In genomic region chr3:38479431-38480092, GRCh38 we compare ENCODE assay signal across 8 cellular contexts. TPM values are rescaled to one million over a fixed set of nuclear protein-coding genes. Genes with fewer than 3 reads are reported as not detected.
DNase-seq lines count a peak whose midpoint lies in the region; ATAC-seq, FAIRE-seq and TF ChIP-seq lines count a peak whose summit lies in the region.

No MANE protein-coding gene starts in this region.

- H3K4me2 ChIP-seq in GM23248 (ENCODE audit: unreplicated experiment): no peak overlapping the region
- H3K4me2 ChIP-seq in endothelial cell of umbilical vein (ENCODE audit: insufficient read depth, low read length): no peak overlapping the region

- TF ChIP-seq CTCF in endothelial cell of umbilical vein (IDR thresholded peaks at IDR 0.05; ENCODE audit: extremely low read depth in 1 of 2, insufficient read depth in 1 of 2, low read depth in 1 of 2, low read length in 2 of 2): peak; percentile 77 to 84
- peak; percentile 45 for TF ChIP-seq CTCF in mesothelial cell of epicardium (IDR thresholded peaks at IDR 0.05; ENCODE audit: unreplicated experiment)
- peak; percentile 72 to 86 (median 77) for TF ChIP-seq CTCF in thyroid gland (IDR thresholded peaks at IDR 0.05)

- WGBS in GM23248 (ENCODE audit: low coverage in 1 of 2, low lambda C conversion rate in 2 of 2, missing lambda C conversion rate in 2 of 2), 2 experiments: 61 to 62% methylated on average over 10 of the region's 10 CpGs
- WGBS in thyroid gland, 2 donors: 76 to 80% methylated on average over 10 of the region's 10 CpGs

- TF ChIP-seq POLR2A in endothelial cell of umbilical vein (IDR thresholded peaks at IDR 0.05; ENCODE audit: low read depth, low read length): no peak
- TF ChIP-seq POLR2A in thyroid gland (IDR thresholded peaks at IDR 0.05): no peak

- H3K27ac Mint-ChIP-seq in mesothelial cell of epicardium: no peak overlapping the region

- no peaks in the 10 kb centered on the region for H3K9me1 ChIP-seq in endothelial cell of umbilical vein (replicated peaks; ENCODE audit: control insufficient read depth, extremely low read depth, insufficient read depth, low read length)

- H3F3A ChIP-seq in GM23248 (ENCODE audit: insufficient read depth): no peaks in the 10 kb centered on the region

- H3K9me2 ChIP-seq in GM23248 (ENCODE audit: insufficient read depth): no peaks in the 10 kb centered on the region

- intact Hi-C loops in endothelial cell of umbilical vein (cut with micrococcal nuclease): loop anchor here (1.0 to 5.0 kb wide), 4 partner anchors 24 to 361 kb away; partner anchors contain the start of genes ACAA1, MYD88 and XYLB
- intact Hi-C loops in thyroid gland (cut with DNase I): loop anchor here (2.0 to 10.0 kb wide), 2 partner anchors 135 to 355 kb away; no protein-coding TSS in a partner anchor

- no peaks in the 10 kb centered on the region for H3K9me3 ChIP-seq in GM23248 (ENCODE audit: low read depth)
- H3K9me3 ChIP-seq in endothelial cell of umbilical vein (replicated peaks; ENCODE audit: control insufficient read depth, insufficient read depth, low read length): no peaks in the 10 kb centered on the region
- H3K9me3 ChIP-seq in thyroid gland: no peaks in the 10 kb centered on the region

- peaks cover 24% of the 10 kb centered on the region for H3K36me3 Mint-ChIP-seq in mesothelial cell of epicardium

- BruUV-seq in endothelial cell of umbilical vein (replicated peaks; lab: Mats Ljungman, UMichigan): no TSS peak

- FAIRE-seq in endothelial cell of umbilical vein (lab: Jason Lieb, UNC): peak; percentile 89

- H3K4me3 Mint-ChIP-seq in mesothelial cell of epicardium: no peak overlapping the region

- H3K79me2 ChIP-seq in GM23248 (ENCODE audit: insufficient read depth) (no peaks in the 10 kb centered on the region), endothelial cell of umbilical vein (ENCODE audit: control insufficient read depth, insufficient read depth, low read length) (no peaks in the 10 kb centered on the region)

- H2AFZ ChIP-seq in GM23248: no peak overlapping the region
- H2AFZ ChIP-seq in endothelial cell of umbilical vein (ENCODE audit: low read depth, low read length): no peak overlapping the region

- H3K27me3 Mint-ChIP-seq in mesothelial cell of epicardium (ENCODE audit: low read depth): no peaks in the 10 kb centered on the region

- H3K4me1 ChIP-seq in GM23248 (ENCODE audit: insufficient read depth) (no peaks in the 10 kb centered on the region), endothelial cell of umbilical vein (ENCODE audit: control insufficient read depth, extremely low read depth, insufficient read depth, low read length) (no peaks in the 10 kb centered on the region), thyroid gland (no peaks in the 10 kb centered on the region)

- H3K4me1 Mint-ChIP-seq in mesothelial cell of epicardium: peaks cover 2% of the 10 kb centered on the region

- ATAC-seq in GM21526 (IDR thresholded peaks at IDR 0.05; ENCODE audit: low FRiP score, unreplicated experiment): no peak

- H3K9ac ChIP-seq in GM23248 (no peak overlapping the region), endothelial cell of umbilical vein (replicated peaks; ENCODE audit: extremely low read depth, insufficient read depth, low read length) (no peak overlapping the region)

- H3K27ac ChIP-seq in GM23248 (no peak overlapping the region), endothelial cell of umbilical vein (ENCODE audit: insufficient read depth, low read depth, low read length) (no peak overlapping the region), thyroid gland (no peak overlapping the region)

- no peaks in the 10 kb centered on the region for H3K9me3 Mint-ChIP-seq in mesothelial cell of epicardium

- in situ Hi-C loops in GM23248 (cut with MboI): loop anchor here (10.0 to 25.0 kb wide), 2 partner anchors 135 to 367 kb away; partner anchors contain the start of gene XYLB

- H4K20me1 ChIP-seq in GM23248 (ENCODE audit: insufficient read depth) (no peaks in the 10 kb centered on the region), endothelial cell of umbilical vein (replicated peaks; ENCODE audit: control insufficient read depth, extremely low read depth, insufficient read depth, low read length) (no peaks in the 10 kb centered on the region)

- DNase-seq in ELF-1 (ENCODE audit: low read depth, low spot score) (peak; percentile 49), GM23248 (peak; percentile 79), NCI-H146 (lab: John Stamatoyannopoulos, UW) (peak; percentile 34), endothelial cell of umbilical vein (ENCODE audit: low read depth, low spot score) (peak; percentile 64), mesothelial cell of epicardium (ENCODE audit: low spot score in 2 of 2, unreplicated experiment in 2 of 2) (no peak), thyroid gland (peak; percentile 68 to 75)
- DNase-seq in activated CD4-positive, alpha-beta T cell treated with anti-CD3 and anti-CD28 coated beads, Interleukin-2, amount 50 U/mL, for 4 hours: peak; percentile 24 to 33

- dilution Hi-C loops in endothelial cell of umbilical vein (cut with MboI; ENCODE audit: extremely low pct_ligation_motif_present, low sequenced_read_pairs): no loop called here

- CTCF ChIA-PET in endothelial cell of umbilical vein (lab: Charles Lee): interaction anchor here (0.6 to 4.2 kb wide), 17 partner anchors 10 to 476 kb away, joined by 3 to 91 read pairs (median 4); partner anchors contain the start of genes ACVR2B, EXOG and XYLB

- no peak overlapping the region for H3K4me3 ChIP-seq in GM23248
- H3K4me3 ChIP-seq in endothelial cell of umbilical vein (replicated peaks in 1 of 3; ENCODE audit: insufficient read depth in 1 of 3, low read depth in 1 of 3, low read length in 3 of 3): no peak overlapping the region
- H3K4me3 ChIP-seq in thyroid gland (replicated peaks in 1 of 3): no peak overlapping the region

- no peaks in the 10 kb centered on the region for H3K27me3 ChIP-seq in GM23248 (replicated peaks; ENCODE audit: insufficient read depth)
- no peaks in the 10 kb centered on the region for H3K27me3 ChIP-seq in endothelial cell of umbilical vein (ENCODE audit: control insufficient read depth in 2 of 2, insufficient read depth in 2 of 2, low read length in 2 of 2)
- H3K27me3 ChIP-seq in thyroid gland: no peaks in the 10 kb centered on the region

- POLR2A ChIA-PET in endothelial cell of umbilical vein (lab: Charles Lee): no interaction called here

- H3K36me3 ChIP-seq in GM23248 (ENCODE audit: low read depth) (0 out of 2 replicates have a peak, but pooled peaks cover 3% of the 10 kb centered on the region), endothelial cell of umbilical vein (ENCODE audit: control insufficient read depth in 2 of 2, extremely low read depth in 1 of 2, insufficient read depth in 2 of 2, low read length in 2 of 2) (peaks cover 3 to 17% of the 10 kb centered on the region in 2 experiments), thyroid gland (peaks cover 13 to 30% of the 10 kb centered on the region in 2 donors)

TF ChIP-seq in endothelial cell of umbilical vein, 7 proteins besides CTCF, POLR2A, EP300 and RAD21:
- TF ChIP-seq FOS (IDR thresholded peaks at IDR 0.05; ENCODE audit: borderline replicate concordance, insufficient read depth, low read length) (no peak), GATA2 (IDR thresholded peaks at IDR 0.05; ENCODE audit: insufficient read depth, insufficient read length, low read depth, low read length) (no peak), MYC (IDR thresholded peaks at IDR 0.05; ENCODE audit: low read depth, low read length) (no peak), EZH2 (IDR thresholded peaks at IDR 0.05; ENCODE audit: borderline replicate concordance, low read depth, low read length, severe bottlenecking) (no peak), JUN (IDR thresholded peaks at IDR 0.05; ENCODE audit: borderline replicate concordance, insufficient read depth, insufficient read length, low read depth) (no peak), POLR2AphosphoS5 (IDR thresholded peaks at IDR 0.05; ENCODE audit: insufficient read depth, low read depth, low read length) (no peak)
- TF ChIP-seq, protein P1, sequence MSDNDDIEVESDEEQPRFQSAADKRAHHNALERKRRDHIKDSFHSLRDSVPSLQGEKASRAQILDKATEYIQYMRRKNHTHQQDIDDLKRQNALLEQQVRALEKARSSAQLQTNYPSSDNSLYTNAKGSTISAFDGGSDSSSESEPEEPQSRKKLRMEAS (IDR thresholded peaks at IDR 0.05; ENCODE audit: insufficient read depth, insufficient read length): no peak

RNA-seq across cellular contexts. Expression of gene EXOG, which starts 16.6 kb away (rescaled TPM):
- 6.4 and 8.6 TPM in 2 replicates for total RNA-seq in GM23248 (2014; rRNA removed; shearing (Covaris generic))
- polyA plus RNA-seq in GM23248 (2016; fragmentation: Nextera tagmentation; extraction: Ambion mirVana) (8.2 and 9.0 TPM in 2 replicates), endothelial cell of umbilical vein (8.5 and 10.8 TPM in 2 replicates)
- total RNA-seq in endothelial cell of umbilical vein (21.8 and 21.9 TPM in 2 replicates), mesothelial cell of epicardium (17.4 to 19.5 TPM (median 18.6 TPM) in 3 replicates), thyroid gland (10 to 100 TPM in 3 of 4 donors, 1 to 10 TPM in 1; 7.6 to 17.6 (median 14.1) TPM)
- 8.4 and 10.2 TPM in 2 replicates for polyA plus RNA-seq in endothelial cell of umbilical vein (2011; cell fraction: cytosol; rRNA removed)
- polyA plus RNA-seq in endothelial cell of umbilical vein (2011; cell fraction: nucleus; rRNA removed): 32.8 and 46.6 TPM in 2 replicates
- 11.3 and 16.2 TPM in 2 replicates for polyA plus RNA-seq in endothelial cell of umbilical vein (2012)
- 11.0 and 12.1 TPM in 2 replicates for polyA minus RNA-seq in endothelial cell of umbilical vein
- polyA minus RNA-seq in endothelial cell of umbilical vein (2011; cell fraction: cytosol; rRNA and poly(A)+ RNA removed): 4.0 TPM
- polyA minus RNA-seq in endothelial cell of umbilical vein (2011; cell fraction: nucleus; rRNA and poly(A)+ RNA removed): 22.2 and 35.2 TPM in 2 replicates

RNA-seq across cellular contexts. Expression of gene ACVR2B, which starts 25.9 kb away (rescaled TPM):
- 0.76 TPM in 2 replicates for total RNA-seq in GM23248 (2014; rRNA removed; shearing (Covaris generic))
- 0.16 TPM in 2 replicates for polyA plus RNA-seq in GM23248 (2016; fragmentation: Nextera tagmentation; extraction: Ambion mirVana)
- total RNA-seq in endothelial cell of umbilical vein: 4.9 and 5.6 TPM in 2 replicates
- 1.6 and 2.0 TPM in 2 replicates for polyA plus RNA-seq in endothelial cell of umbilical vein
- 1.5 and 1.6 TPM in 2 replicates for polyA plus RNA-seq in endothelial cell of umbilical vein (2011; cell fraction: cytosol; rRNA removed)
- polyA plus RNA-seq in endothelial cell of umbilical vein (2011; cell fraction: nucleus; rRNA removed): 4.8 TPM in 2 replicates
- polyA plus RNA-seq in endothelial cell of umbilical vein (2012): 0.86 and 1.2 TPM in 2 replicates
- 8.8 and 10.5 TPM in 2 replicates for polyA minus RNA-seq in endothelial cell of umbilical vein
- 6.3 TPM for polyA minus RNA-seq in endothelial cell of umbilical vein (2011; cell fraction: cytosol; rRNA and poly(A)+ RNA removed)
- polyA minus RNA-seq in endothelial cell of umbilical vein (2011; cell fraction: nucleus; rRNA and poly(A)+ RNA removed): 8.2 and 10.6 TPM in 2 replicates
- 45.5 to 50.4 TPM (median 49.9 TPM) in 3 replicates for total RNA-seq in mesothelial cell of epicardium
- total RNA-seq in thyroid gland: 10 to 100 TPM in 1 of 4 donors, 1 to 10 TPM in 3; 5.1 to 12.2 (median 7.7) TPM

Comparison
In these comparisons a context has a peak if more than half of its experiments do, and no peak if none do; other contexts are left out.
1. DNase-seq: peak in ELF-1 (single experiment), GM23248 (single experiment), NCI-H146 (single experiment), activated CD4-positive, alpha-beta T cell treated with anti-CD3 and anti-CD28 coated beads, Interleukin-2, amount 50 U/mL, for 4 hours (2 of 2), endothelial cell of umbilical vein (single experiment) and thyroid gland (2 of 2); none in mesothelial cell of epicardium (0 of 2).
2. Peak in every context shown above with its lines, with median percentiles within 50 percentile points of each other: CTCF ChIP-seq.